In genomic region chr1:145892486-145893087, GRCh38 we compare ENCODE assay signal across 9 cellular contexts. TPM values are rescaled to one million over a fixed set of nuclear protein-coding genes. Genes with fewer than 3 reads are reported as not detected.
DNase-seq lines count a peak whose midpoint lies in the region; ATAC-seq, FAIRE-seq and TF ChIP-seq lines count a peak whose summit lies in the region.
"Had no signal": no experiment of that assay in that cellular context is flagged by ENCODE, and none has a peak within 500 bp of the region (broad histone marks: within the 10 kb centered on the region; RNA-seq: fewer than 3 reads in every experiment).

No MANE protein-coding gene starts in this region.

- peak overlapping the region; percentile 88 for H3K9ac ChIP-seq in mesenchymal stem cell (ENCODE audit: low read length)

- no peak overlapping the region for H3K4me3 ChIP-seq in choroid plexus epithelial cell (ENCODE audit: low read depth, low read length)
- H3K4me3 ChIP-seq in mesenchymal stem cell (ENCODE audit: insufficient read depth in 1 of 2, low read depth in 1 of 2, low read length in 2 of 2) = peak overlapping the region in 1 of 2 experiments; percentile 50

- no peak for FAIRE-seq in urothelium cell line (lab: Jason Lieb, UNC)

- peak overlapping the region; percentile 34 for H4K91ac ChIP-seq in mesenchymal stem cell (ENCODE audit: low read length)

- H3K27me3 ChIP-seq in mesenchymal stem cell (ENCODE audit: control insufficient read depth in 1 of 2, insufficient read depth in 1 of 2, low read length in 2 of 2) = no peaks in the 10 kb centered on the region
- H3K27me3 ChIP-seq: neutrophil had no signal

- H3K18ac ChIP-seq in mesenchymal stem cell (ENCODE audit: low read depth in 1 of 2, low read length in 2 of 2) = peak overlapping the region; percentile 79 to 90

- no peak overlapping the region for H3K23ac ChIP-seq in mesenchymal stem cell (ENCODE audit: low read length in 2 of 2)

- H4K8ac ChIP-seq in mesenchymal stem cell (ENCODE audit: low read length) = peak overlapping the region; percentile 81

- peak overlapping the region; percentile 60 for H2BK15ac ChIP-seq in mesenchymal stem cell (ENCODE audit: low read depth, poor library complexity, severe bottlenecking)

- H3K36me3 ChIP-seq in mesenchymal stem cell (ENCODE audit: control insufficient read depth in 1 of 2, insufficient read depth in 2 of 2, low read depth in 1 of 2, low read length in 2 of 2) = peaks cover 18 to 55% of the 10 kb centered on the region in 2 experiments
- H3K36me3 ChIP-seq: neutrophil had no signal

- peak overlapping the region; percentile 62 for H3K4me2 ChIP-seq in mesenchymal stem cell (ENCODE audit: low read length, poor library complexity, severe bottlenecking)

- peak overlapping the region; percentile 93 for H2AK5ac ChIP-seq in mesenchymal stem cell (ENCODE audit: low read length, severe bottlenecking)

- peak overlapping the region; percentile 98 for H3K27ac ChIP-seq in mesenchymal stem cell (ENCODE audit: low read length, poor library complexity, severe bottlenecking)
- H3K27ac ChIP-seq: neutrophil had no signal

- H2BK5ac ChIP-seq in mesenchymal stem cell (ENCODE audit: low read depth, low read length, poor library complexity, severe bottlenecking) = peak overlapping the region; percentile 93

- H3K4ac ChIP-seq in mesenchymal stem cell (ENCODE audit: low read depth in 1 of 2, low read length in 2 of 2) = peak overlapping the region; percentile 75 to 89

- no peaks in the 10 kb centered on the region for H3K9me3 ChIP-seq in mesenchymal stem cell (ENCODE audit: control insufficient read depth, low read length)
- H3K9me3 ChIP-seq: neutrophil had no signal

- 78% methylated on average over 2 of the region's 3 CpGs for WGBS in mesenchymal stem cell

- peaks cover 2% of the 10 kb centered on the region for H3K79me1 ChIP-seq in mesenchymal stem cell (replicated peaks; ENCODE audit: low read length, poor library complexity, severe bottlenecking)

- peaks cover 17% of the 10 kb centered on the region for H3K4me1 ChIP-seq in mesenchymal stem cell (ENCODE audit: control insufficient read depth, insufficient read depth, low read depth, low read length)

- H2BK120ac ChIP-seq in mesenchymal stem cell (ENCODE audit: low read depth, low read length) = peak overlapping the region; percentile 65

- H2BK12ac ChIP-seq in mesenchymal stem cell (ENCODE audit: low read length in 2 of 2) = peak overlapping the region; percentile 68 to 76

- ATAC-seq in GM19397 (IDR thresholded peaks at IDR 0.05; ENCODE audit: unreplicated experiment) = no peak

- TF ChIP-seq CTCF in choroid plexus epithelial cell (conservative IDR thresholded peaks at IDR 0.05; ENCODE audit: low read depth, low read length) = no peak

- peak overlapping the region in 1 of 2 experiments; percentile 55 for H3K14ac ChIP-seq in mesenchymal stem cell (ENCODE audit: low read length in 2 of 2)

- DNase-seq in NCI-H2029 treated with DMSO at 0.1 percent for 48 hours (lab: John Stamatoyannopoulos, UW) (peak; percentile 68), NCI-H2029 (lab: John Stamatoyannopoulos, UW) (no peak), choroid plexus epithelial cell (ENCODE audit: low read depth) (peak; percentile 69), mesenchymal stem cell (peak; percentile 47), urothelium cell line (ENCODE audit: low spot score) (peak; percentile 22), SIG-M5 treated with dmso at 0.1 percent for 504 hours (lab: John Stamatoyannopoulos, UW; ENCODE audit: unreplicated experiment) (no peak), cerebellar nuclear complex (lab: John Stamatoyannopoulos, UW) (no peak)

- H2AFZ ChIP-seq in mesenchymal stem cell (ENCODE audit: low read depth, low read length) = no peak overlapping the region

RNA-seq across cellular contexts. Expression of gene ANKRD35, which starts 6.9 kb away (rescaled TPM):
- 0.66 TPM for polyA plus RNA-seq in mesenchymal stem cell (2013, experiment 1 of 2)
- polyA plus RNA-seq in mesenchymal stem cell (2013, experiment 2 of 2) = 0.67 TPM

RNA-seq across cellular contexts. Expression of gene ITGA10, which starts 17.3 kb away (rescaled TPM):
- polyA plus RNA-seq in mesenchymal stem cell (2013, experiment 1 of 2) = 2.1 TPM
- 1.7 TPM for polyA plus RNA-seq in mesenchymal stem cell (2013, experiment 2 of 2)

RNA-seq across cellular contexts. Expression of gene PEX11B, which starts 25.9 kb away (rescaled TPM):
- polyA plus RNA-seq in mesenchymal stem cell (2013, experiment 1 of 2) = 30.6 TPM
- polyA plus RNA-seq in mesenchymal stem cell (2013, experiment 2 of 2) = 30.5 TPM

RNA-seq across cellular contexts. Expression of gene PIAS3, which starts 33.7 kb away (rescaled TPM):
- polyA plus RNA-seq in mesenchymal stem cell (2013, experiment 1 of 2) = 70.7 TPM
- 66.4 TPM for polyA plus RNA-seq in mesenchymal stem cell (2013, experiment 2 of 2)

RNA-seq across cellular contexts. Expression of gene RBM8A, which starts 34.7 kb away (rescaled TPM):
- 135 TPM for polyA plus RNA-seq in mesenchymal stem cell (2013, experiment 1 of 2)
- polyA plus RNA-seq in mesenchymal stem cell (2013, experiment 2 of 2) = 142 TPM

Comparison
In these comparisons a context has a peak if more than half of its experiments do, and no peak if none do; other contexts are left out.
1. DNase-seq: peak in NCI-H2029 treated with DMSO at 0.1 percent for 48 hours (single experiment), choroid plexus epithelial cell (single experiment), mesenchymal stem cell (single experiment) and urothelium cell line (single experiment); none in NCI-H2029 (single experiment), SIG-M5 treated with dmso at 0.1 percent for 504 hours (single experiment) and cerebellar nuclear complex (0 of 2).